In the genomic region with DNA sequence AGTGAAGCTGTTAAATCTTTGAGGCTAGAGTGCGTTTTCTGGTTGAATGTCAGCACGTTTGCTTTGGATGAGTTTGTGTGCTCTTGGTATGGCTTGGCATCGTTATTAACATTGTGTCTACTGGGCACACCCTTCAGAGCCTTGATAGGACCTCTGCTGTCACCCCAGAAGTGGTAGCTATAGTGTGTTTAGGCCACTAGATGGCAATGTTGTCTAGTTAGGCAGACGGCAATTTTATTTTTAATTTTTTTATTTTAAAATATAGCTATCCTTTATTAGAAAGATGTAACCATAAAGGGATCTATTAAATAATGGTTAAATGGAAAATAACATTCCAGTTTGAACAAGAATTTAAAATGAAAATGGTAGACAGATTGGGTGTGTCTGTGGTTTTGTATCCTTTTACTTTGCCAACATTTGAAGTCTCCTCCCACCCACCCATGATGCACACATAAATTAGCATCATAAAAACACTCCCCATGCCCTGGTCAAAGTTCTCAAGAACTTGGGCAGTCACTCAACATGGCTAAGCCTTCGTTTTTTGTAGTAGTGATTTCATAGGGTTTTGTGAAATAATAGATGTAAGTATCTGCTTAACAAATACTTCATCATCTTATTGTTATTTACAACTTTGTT, we compare ENCODE assay signal across 8 cellular contexts.
DNase-seq lines count a peak whose midpoint lies in the region; ATAC-seq and TF ChIP-seq lines count a peak whose summit lies in the region.

No MANE protein-coding gene starts in this region.

- no peaks in the 10 kb centered on the region for H3K9me3 ChIP-seq in WERI-Rb-1 (ENCODE audit: severe bottlenecking)

- ATAC-seq in GM19467 (IDR thresholded peaks at IDR 0.05; ENCODE audit: unreplicated experiment) (peak; percentile 88), HG03521 (IDR thresholded peaks at IDR 0.05; ENCODE audit: unreplicated experiment) (peak; percentile 64)

- no peaks in the 10 kb centered on the region for H3K27me3 ChIP-seq in WERI-Rb-1 (ENCODE audit: insufficient read depth, low read depth, severe bottlenecking)

- DNase-seq in NCI-H2107 treated with DMSO at 0.1 percent for 48 hours (lab: John Stamatoyannopoulos, UW; ENCODE audit: unreplicated experiment) (peak; percentile 5), NCI-H2107 (lab: John Stamatoyannopoulos, UW) (no peak), WERI-Rb-1 (no peak), iris pigment epithelial cell (ENCODE audit: low read depth) (peak; percentile 25), NCI-H774 (lab: John Stamatoyannopoulos, UW) (no peak)
- no peak for DNase-seq in stimulated activated CD4-positive, alpha-beta T cell treated with anti-CD3 and anti-CD28 coated beads, Interleukin-2, amount 100 ng/mL, for 24 hours

- H3K36me3 ChIP-seq in WERI-Rb-1, result no peaks in the 10 kb centered on the region; the same call in 1 of the 2 replicates

- no peak overlapping the region for H3K4me3 ChIP-seq in WERI-Rb-1 (ENCODE audit: low read depth, low read length)

- TF ChIP-seq CTCF in WERI-Rb-1 (IDR thresholded peaks at IDR 0.05; ENCODE audit: low read depth, low read length), result peak; percentile 51

- no peak overlapping the region for H3K27ac ChIP-seq in WERI-Rb-1

Comparison
In these comparisons a context has a peak if more than half of its experiments do, and no peak if none do; other contexts are left out.
1. DNase-seq: peak in NCI-H2107 treated with DMSO at 0.1 percent for 48 hours (single experiment) and iris pigment epithelial cell (single experiment); none in NCI-H2107 (single experiment), WERI-Rb-1 (single experiment), NCI-H774 (single experiment) and stimulated activated CD4-positive, alpha-beta T cell treated with anti-CD3 and anti-CD28 coated beads, Interleukin-2, amount 100 ng/mL, for 24 hours (0 of 2).